In genomic region chr18:41569867-41570266, GRCh38 we compare ENCODE assay signal across 25 cellular contexts.
DNase-seq lines count a peak whose midpoint lies in the region; ATAC-seq and TF ChIP-seq lines count a peak whose summit lies in the region.
"Had no signal": no experiment of that assay in that cellular context is flagged by ENCODE, and none has a peak within 500 bp of the region (broad histone marks: within the 10 kb centered on the region; RNA-seq: fewer than 3 reads in every experiment).

No MANE protein-coding gene starts in this region.

- DNase-seq in NCI-H510A treated with DMSO at 0.1 percent for 48 hours (lab: John Stamatoyannopoulos, UW), result peak; percentile 64
- no peak for DNase-seq in NCI-H510A (lab: John Stamatoyannopoulos, UW)
- peak; percentile 19 for DNase-seq in NCI-H146 treated with DMSO at 0.1 percent for 48 hours (lab: John Stamatoyannopoulos, UW; ENCODE audit: unreplicated experiment)
- peak; percentile 10 to 22 for DNase-seq in SHP77 (lab: John Stamatoyannopoulos, UW)
- no peak for DNase-seq in right lobe of liver
- no peak for DNase-seq in mesothelial cell of epicardium (ENCODE audit: low spot score in 2 of 2, unreplicated experiment in 2 of 2)
- DNase-seq in smooth muscle cell (lab: John Stamatoyannopoulos, UW; ENCODE audit: unreplicated experiment), result no peak
- DNase-seq: DND-41, GM23248, H9, HFFc6, IMR-90, NCI-H1417 treated with DMSO at 0.1 percent for 48 hours, NCI-H1930, NCI-H226, NCI-H526, Peyer's patch, T-helper 1 cell had no signal

- H3K4me3 Mint-ChIP-seq in mesothelial cell of epicardium, result no peak overlapping the region
- H3K4me3 Mint-ChIP-seq: B cell, CD14-positive monocyte, H9, HFFc6 had no signal

- H3K27ac ChIP-seq in right lobe of liver (no peak overlapping the region), smooth muscle cell (ENCODE audit: low read depth) (no peak overlapping the region)
- H3K27ac ChIP-seq: A549, GM23248, KMS-11, Peyer's patch, SJSA1 had no signal

- H3K9me3 ChIP-seq in right lobe of liver (no peaks in the 10 kb centered on the region), smooth muscle cell (replicated peaks; ENCODE audit: low read depth) (no peaks in the 10 kb centered on the region)
- H3K9me3 ChIP-seq: A549, Peyer's patch, SJSA1 had no signal

- no peaks in the 10 kb centered on the region for H3F3A ChIP-seq in smooth muscle cell (ENCODE audit: low read depth)

- no peak overlapping the region for H3K4me2 ChIP-seq in smooth muscle cell
- H3K4me2 ChIP-seq: A549, KMS-11 had no signal

- no peak for TF ChIP-seq POLR2A in right lobe of liver (IDR thresholded peaks at IDR 0.05)

- no peaks in the 10 kb centered on the region for H3K36me3 Mint-ChIP-seq in mesothelial cell of epicardium
- H3K36me3 Mint-ChIP-seq: CD14-positive monocyte had no signal

- H2AFZ ChIP-seq in smooth muscle cell (ENCODE audit: low read depth), result no peak overlapping the region
- H2AFZ ChIP-seq: GM23248 had no signal

- H3K36me3 ChIP-seq in right lobe of liver (no peaks in the 10 kb centered on the region), smooth muscle cell (ENCODE audit: low read depth) (no peaks in the 10 kb centered on the region)
- H3K36me3 ChIP-seq: Peyer's patch, SJSA1 had no signal

- TF ChIP-seq CTCF in right lobe of liver (IDR thresholded peaks at IDR 0.05) (no peak), mesothelial cell of epicardium (IDR thresholded peaks at IDR 0.05; ENCODE audit: unreplicated experiment) (no peak), smooth muscle cell (IDR thresholded peaks at IDR 0.05; ENCODE audit: borderline replicate concordance, insufficient read depth, poor library complexity, severe bottlenecking) (no peak)

- H3K4me1 Mint-ChIP-seq in mesothelial cell of epicardium, result no peaks in the 10 kb centered on the region
- H3K4me1 Mint-ChIP-seq: B cell, CD14-positive monocyte had no signal

- no peak overlapping the region for H3K27ac Mint-ChIP-seq in mesothelial cell of epicardium
- H3K27ac Mint-ChIP-seq: B cell, CD14-positive monocyte, H9, HFFc6 had no signal

- H3K9me3 Mint-ChIP-seq in mesothelial cell of epicardium, result no peaks in the 10 kb centered on the region
- H3K9me3 Mint-ChIP-seq: H9 had no signal

- intact Hi-C loops in right lobe of liver (cut with DNase I), result no loop called here

- ATAC-seq in right lobe of liver, result peak; percentile 47 to 91 (median 72)
- no peak for ATAC-seq in GM18519 (IDR thresholded peaks at IDR 0.05; ENCODE audit: low FRiP score, unreplicated experiment)
- ATAC-seq: A549, GM12878 had no signal

- no peaks in the 10 kb centered on the region for H3K79me2 ChIP-seq in smooth muscle cell (ENCODE audit: low read depth)

- H3K4me3 ChIP-seq in right lobe of liver, result no peak overlapping the region
- no peak overlapping the region for H3K4me3 ChIP-seq in smooth muscle cell
- H3K4me3 ChIP-seq: A549, GM12878, GM23248, Peyer's patch, SJSA1 had no signal

- H4K20me1 ChIP-seq in smooth muscle cell (ENCODE audit: low read depth), result peaks cover 15% of the 10 kb centered on the region

- 50% methylated on average over 1 of the region's 1 CpG for WGBS in right lobe of liver (ENCODE audit: insufficient coverage, low coverage, low lambda C conversion rate, missing lambda C conversion rate)
- 84% methylated on average over 1 of the region's 1 CpG for WGBS in smooth muscle cell (ENCODE audit: low lambda C conversion rate)

- H3K9ac ChIP-seq in smooth muscle cell (ENCODE audit: low read depth), result no peak overlapping the region
- H3K9ac ChIP-seq: GM23248, KMS-11 had no signal

- H3K27me3 Mint-ChIP-seq in mesothelial cell of epicardium (ENCODE audit: low read depth), result no peaks in the 10 kb centered on the region
- H3K27me3 Mint-ChIP-seq: B cell had no signal

- no peaks in the 10 kb centered on the region for H3K27me3 ChIP-seq in right lobe of liver
- no peaks in the 10 kb centered on the region for H3K27me3 ChIP-seq in smooth muscle cell (ENCODE audit: low read depth)
- H3K27me3 ChIP-seq: Peyer's patch, SJSA1 had no signal

- H3K4me1 ChIP-seq in right lobe of liver, result no peaks in the 10 kb centered on the region
- H3K4me1 ChIP-seq in smooth muscle cell (ENCODE audit: low read depth), result no peaks in the 10 kb centered on the region
- H3K4me1 ChIP-seq: A549, Peyer's patch, SJSA1 had no signal

Comparison
In these comparisons a context has a peak if more than half of its experiments do, and no peak if none do; other contexts are left out.
1. DNase-seq: peak in NCI-H510A treated with DMSO at 0.1 percent for 48 hours (single experiment), NCI-H146 treated with DMSO at 0.1 percent for 48 hours (single experiment) and SHP77 (2 of 2); none in NCI-H510A (single experiment), right lobe of liver (0 of 3), mesothelial cell of epicardium (0 of 2) and smooth muscle cell (single experiment).